In genomic region chr22:20506543-20507252, GRCh38 we compare ENCODE assay signal across 8 cellular contexts. TPM values are rescaled to one million over a fixed set of nuclear protein-coding genes. Genes with fewer than 3 reads are reported as not detected.
DNase-seq lines count a peak whose midpoint lies in the region; ATAC-seq and TF ChIP-seq lines count a peak whose summit lies in the region.

No MANE protein-coding gene starts in this region.

- intact Hi-C loops in heart right ventricle (cut with DNase I): loop anchor here in 5 of 10 donors (5.0 kb wide), 3 partner anchors 46 to 61 kb away; no protein-coding TSS in a partner anchor
- intact Hi-C loops in Right ventricle myocardium superior (cut with DNase I): loop anchor here (5.0 kb wide), 1 partner anchor 46 kb away; no protein-coding TSS in a partner anchor
- intact Hi-C loops in MCF 10A (cut with micrococcal nuclease): no loop called here
- intact Hi-C loops in vagina (cut with DNase I): loop anchor here (5.0 to 10.0 kb wide), 2 partner anchors 46 to 408 kb away; partner anchors contain the start of gene CRKL

- BruUV-seq in MCF 10A (replicated peaks; lab: Mats Ljungman, UMichigan): no TSS peak

- H3K4me3 ChIP-seq in heart right ventricle (peak overlapping the region; percentile 72 to 98 (median 85)), vagina (peak overlapping the region; percentile 84 to 93)

- peaks cover 21 to 44% (median 36%) of the 10 kb centered on the region in 9 donors for H3K4me1 ChIP-seq in heart right ventricle
- peaks cover 37% of the 10 kb centered on the region for H3K4me1 ChIP-seq in vagina

- ATAC-seq in heart right ventricle (no peak), Right ventricle myocardium superior (ENCODE audit: poor library complexity) (no peak)

- peaks cover 36% of the 10 kb centered on the region for H3K36me3 Mint-ChIP-seq in MCF 10A (ENCODE audit: insufficient read depth, unreplicated experiment)
- H3K36me3 Mint-ChIP-seq in mesothelial cell of epicardium: no peaks in the 10 kb centered on the region

- H3K27ac ChIP-seq in heart right ventricle: peak overlapping the region; percentile 80 to 98 (median 94)
- peak overlapping the region; percentile 94 for H3K27ac ChIP-seq in vagina

- peaks cover 0 to 13% (median 0%) of the 10 kb centered on the region in 9 donors for H3K36me3 ChIP-seq in heart right ventricle
- no peaks in the 10 kb centered on the region for H3K36me3 ChIP-seq in vagina

- DNase-seq in heart right ventricle (no peak), Right ventricle myocardium superior (no peak), MCF 10A (ENCODE audit: unreplicated experiment) (no peak), mesothelial cell of epicardium (ENCODE audit: low spot score in 2 of 2, unreplicated experiment in 2 of 2) (no peak), vagina (ENCODE audit: extremely low spot score in 2 of 2) (no peak), NCI-H446 treated with DMSO at 0.1 percent for 48 hours (lab: John Stamatoyannopoulos, UW) (no peak), SW480 (ENCODE audit: low spot score) (no peak), occipital lobe (lab: John Stamatoyannopoulos, UW) (no peak)

- H3K9me3 ChIP-seq in heart right ventricle (no peaks in the 10 kb centered on the region), vagina (no peaks in the 10 kb centered on the region)

- H3K27me3 Mint-ChIP-seq in MCF 10A (ENCODE audit: insufficient read depth, unreplicated experiment) (no peaks in the 10 kb centered on the region), mesothelial cell of epicardium (ENCODE audit: low read depth) (no peaks in the 10 kb centered on the region)

- POLR2A ChIA-PET in MCF 10A (lab: Yijun Ruan, JAX): interaction anchor here (0.8 to 16.3 kb wide), 9 partner anchors 8 to 197 kb away, joined by 3 to 332 read pairs (median 11); partner anchors contain the start of gene KLHL22

- H3K27ac Mint-ChIP-seq in MCF 10A (ENCODE audit: low read depth, unreplicated experiment) (peak overlapping the region; percentile 99), mesothelial cell of epicardium (peak overlapping the region; percentile 98)

- H3K4me3 Mint-ChIP-seq in MCF 10A (ENCODE audit: unreplicated experiment) (peak overlapping the region; percentile 90), mesothelial cell of epicardium (peak overlapping the region; percentile 83)

- H3K9me3 Mint-ChIP-seq in MCF 10A (ENCODE audit: unreplicated experiment) (no peaks in the 10 kb centered on the region), mesothelial cell of epicardium (no peaks in the 10 kb centered on the region)

- TF ChIP-seq CTCF in heart right ventricle (IDR thresholded peaks at IDR 0.05) (no peak), MCF 10A (IDR thresholded peaks at IDR 0.05; ENCODE audit: unreplicated experiment) (no peak), mesothelial cell of epicardium (IDR thresholded peaks at IDR 0.05; ENCODE audit: unreplicated experiment) (no peak), vagina (IDR thresholded peaks at IDR 0.05) (no peak)

- CTCF ChIA-PET in MCF 10A (lab: Yijun Ruan, JAX): interaction anchor here (0.6 to 2.0 kb wide), 4 partner anchors 12 to 62 kb away, joined by 3 to 7 read pairs (median 4); no protein-coding TSS in a partner anchor

- H3K4me1 Mint-ChIP-seq in MCF 10A (ENCODE audit: insufficient read depth, unreplicated experiment) (peaks cover 42% of the 10 kb centered on the region), mesothelial cell of epicardium (peaks cover 51% of the 10 kb centered on the region)

- no peak for TF ChIP-seq POLR2A in vagina (IDR thresholded peaks at IDR 0.05)

- no peaks in the 10 kb centered on the region for H3K27me3 ChIP-seq in heart right ventricle
- no peaks in the 10 kb centered on the region for H3K27me3 ChIP-seq in vagina

- WGBS in heart right ventricle, 2 donors: 68 to 69% methylated on average over 13 of the region's 13 CpGs

RNA-seq across cellular contexts. Expression of gene MED15, which starts 0.7 kb away (rescaled TPM):
- 10 to 100 TPM; 35.6 to 66.8 (median 44.0) TPM for total RNA-seq in heart right ventricle
- 10 to 100 TPM; 33.8 to 40.8 TPM for polyA plus RNA-seq in heart right ventricle
- 36.3 TPM for total RNA-seq in Right ventricle myocardium superior
- 122 TPM in 2 replicates for total RNA-seq in MCF 10A (2022)
- 129 to 135 TPM (median 129 TPM) in 3 replicates for total RNA-seq in mesothelial cell of epicardium
- total RNA-seq in vagina: 72.2 TPM
- total RNA-seq in occipital lobe: 11.9 TPM

RNA-seq across cellular contexts. Expression of gene KLHL22, which starts 11.1 kb away (rescaled TPM):
- total RNA-seq in heart right ventricle: 10 to 100 TPM; 14.1 to 29.3 (median 18.5) TPM
- polyA plus RNA-seq in heart right ventricle: 10 to 100 TPM; 11.3 to 15.4 TPM
- 13.5 TPM for total RNA-seq in Right ventricle myocardium superior
- 14.7 and 20.9 TPM in 2 replicates for total RNA-seq in MCF 10A (2022)
- 58.4 to 60.3 TPM (median 59.9 TPM) in 3 replicates for total RNA-seq in mesothelial cell of epicardium
- total RNA-seq in vagina: 20.1 TPM
- total RNA-seq in occipital lobe: 43.7 TPM
